Comparison of ENCODE assay signal across 1 cellular context in the genomic region with DNA sequence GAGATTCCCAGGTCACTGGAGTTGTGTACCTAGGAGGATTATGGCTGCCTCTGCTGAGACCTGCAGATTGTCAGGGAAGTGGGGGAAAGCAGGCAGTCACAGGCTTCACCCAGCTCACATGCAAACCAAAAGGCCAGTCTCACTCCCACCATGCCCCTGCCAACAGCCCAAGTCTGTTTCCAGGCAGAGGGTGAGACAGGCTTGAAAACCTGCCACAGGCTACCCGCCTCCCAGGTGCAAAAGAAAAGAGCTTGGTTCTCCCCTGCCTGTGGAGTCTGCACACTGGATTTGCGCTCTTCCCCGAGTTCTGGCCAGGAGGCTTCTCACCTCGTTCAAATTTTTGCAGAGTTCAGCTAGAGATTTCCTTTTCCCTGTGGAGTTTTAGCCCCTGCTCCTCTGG.
TF ChIP-seq lines count a peak whose summit lies in the region.

No MANE protein-coding gene starts in this region.

TF ChIP-seq in GM23338, 12 proteins besides CTCF, POLR2A, EP300 and RAD21 (continued from another document):
- TF ChIP-seq, protein P1, sequence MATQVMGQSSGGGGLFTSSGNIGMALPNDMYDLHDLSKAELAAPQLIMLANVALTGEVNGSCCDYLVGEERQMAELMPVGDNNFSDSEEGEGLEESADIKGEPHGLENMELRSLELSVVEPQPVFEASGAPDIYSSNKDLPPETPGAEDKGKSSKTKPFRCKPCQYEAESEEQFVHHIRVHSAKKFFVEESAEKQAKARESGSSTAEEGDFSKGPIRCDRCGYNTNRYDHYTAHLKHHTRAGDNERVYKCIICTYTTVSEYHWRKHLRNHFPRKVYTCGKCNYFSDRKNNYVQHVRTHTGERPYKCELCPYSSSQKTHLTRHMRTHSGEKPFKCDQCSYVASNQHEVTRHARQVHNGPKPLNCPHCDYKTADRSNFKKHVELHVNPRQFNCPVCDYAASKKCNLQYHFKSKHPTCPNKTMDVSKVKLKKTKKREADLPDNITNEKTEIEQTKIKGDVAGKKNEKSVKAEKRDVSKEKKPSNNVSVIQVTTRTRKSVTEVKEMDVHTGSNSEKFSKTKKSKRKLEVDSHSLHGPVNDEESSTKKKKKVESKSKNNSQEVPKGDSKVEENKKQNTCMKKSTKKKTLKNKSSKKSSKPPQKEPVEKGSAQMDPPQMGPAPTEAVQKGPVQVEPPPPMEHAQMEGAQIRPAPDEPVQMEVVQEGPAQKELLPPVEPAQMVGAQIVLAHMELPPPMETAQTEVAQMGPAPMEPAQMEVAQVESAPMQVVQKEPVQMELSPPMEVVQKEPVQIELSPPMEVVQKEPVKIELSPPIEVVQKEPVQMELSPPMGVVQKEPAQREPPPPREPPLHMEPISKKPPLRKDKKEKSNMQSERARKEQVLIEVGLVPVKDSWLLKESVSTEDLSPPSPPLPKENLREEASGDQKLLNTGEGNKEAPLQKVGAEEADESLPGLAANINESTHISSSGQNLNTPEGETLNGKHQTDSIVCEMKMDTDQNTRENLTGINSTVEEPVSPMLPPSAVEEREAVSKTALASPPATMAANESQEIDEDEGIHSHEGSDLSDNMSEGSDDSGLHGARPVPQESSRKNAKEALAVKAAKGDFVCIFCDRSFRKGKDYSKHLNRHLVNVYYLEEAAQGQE (IDR thresholded peaks at IDR 0.05; ENCODE audit: unreplicated experiment), result no peak
- no peak for TF ChIP-seq ZNF331 (CRISPR knock-in tag; IDR thresholded peaks at IDR 0.05; ENCODE audit: low read depth)
- no peak for TF ChIP-seq EZH2 (IDR thresholded peaks at IDR 0.05; ENCODE audit: low read depth, unreplicated experiment)
- no peak for TF ChIP-seq CREB1 (CRISPR knock-in tag; IDR thresholded peaks at IDR 0.05; ENCODE audit: low read depth)
- no peak for TF ChIP-seq NANOG (IDR thresholded peaks at IDR 0.05; ENCODE audit: borderline replicate concordance)
- no peak for TF ChIP-seq JUNB (IDR thresholded peaks at IDR 0.05; ENCODE audit: unreplicated experiment)
- TF ChIP-seq, protein P2, sequence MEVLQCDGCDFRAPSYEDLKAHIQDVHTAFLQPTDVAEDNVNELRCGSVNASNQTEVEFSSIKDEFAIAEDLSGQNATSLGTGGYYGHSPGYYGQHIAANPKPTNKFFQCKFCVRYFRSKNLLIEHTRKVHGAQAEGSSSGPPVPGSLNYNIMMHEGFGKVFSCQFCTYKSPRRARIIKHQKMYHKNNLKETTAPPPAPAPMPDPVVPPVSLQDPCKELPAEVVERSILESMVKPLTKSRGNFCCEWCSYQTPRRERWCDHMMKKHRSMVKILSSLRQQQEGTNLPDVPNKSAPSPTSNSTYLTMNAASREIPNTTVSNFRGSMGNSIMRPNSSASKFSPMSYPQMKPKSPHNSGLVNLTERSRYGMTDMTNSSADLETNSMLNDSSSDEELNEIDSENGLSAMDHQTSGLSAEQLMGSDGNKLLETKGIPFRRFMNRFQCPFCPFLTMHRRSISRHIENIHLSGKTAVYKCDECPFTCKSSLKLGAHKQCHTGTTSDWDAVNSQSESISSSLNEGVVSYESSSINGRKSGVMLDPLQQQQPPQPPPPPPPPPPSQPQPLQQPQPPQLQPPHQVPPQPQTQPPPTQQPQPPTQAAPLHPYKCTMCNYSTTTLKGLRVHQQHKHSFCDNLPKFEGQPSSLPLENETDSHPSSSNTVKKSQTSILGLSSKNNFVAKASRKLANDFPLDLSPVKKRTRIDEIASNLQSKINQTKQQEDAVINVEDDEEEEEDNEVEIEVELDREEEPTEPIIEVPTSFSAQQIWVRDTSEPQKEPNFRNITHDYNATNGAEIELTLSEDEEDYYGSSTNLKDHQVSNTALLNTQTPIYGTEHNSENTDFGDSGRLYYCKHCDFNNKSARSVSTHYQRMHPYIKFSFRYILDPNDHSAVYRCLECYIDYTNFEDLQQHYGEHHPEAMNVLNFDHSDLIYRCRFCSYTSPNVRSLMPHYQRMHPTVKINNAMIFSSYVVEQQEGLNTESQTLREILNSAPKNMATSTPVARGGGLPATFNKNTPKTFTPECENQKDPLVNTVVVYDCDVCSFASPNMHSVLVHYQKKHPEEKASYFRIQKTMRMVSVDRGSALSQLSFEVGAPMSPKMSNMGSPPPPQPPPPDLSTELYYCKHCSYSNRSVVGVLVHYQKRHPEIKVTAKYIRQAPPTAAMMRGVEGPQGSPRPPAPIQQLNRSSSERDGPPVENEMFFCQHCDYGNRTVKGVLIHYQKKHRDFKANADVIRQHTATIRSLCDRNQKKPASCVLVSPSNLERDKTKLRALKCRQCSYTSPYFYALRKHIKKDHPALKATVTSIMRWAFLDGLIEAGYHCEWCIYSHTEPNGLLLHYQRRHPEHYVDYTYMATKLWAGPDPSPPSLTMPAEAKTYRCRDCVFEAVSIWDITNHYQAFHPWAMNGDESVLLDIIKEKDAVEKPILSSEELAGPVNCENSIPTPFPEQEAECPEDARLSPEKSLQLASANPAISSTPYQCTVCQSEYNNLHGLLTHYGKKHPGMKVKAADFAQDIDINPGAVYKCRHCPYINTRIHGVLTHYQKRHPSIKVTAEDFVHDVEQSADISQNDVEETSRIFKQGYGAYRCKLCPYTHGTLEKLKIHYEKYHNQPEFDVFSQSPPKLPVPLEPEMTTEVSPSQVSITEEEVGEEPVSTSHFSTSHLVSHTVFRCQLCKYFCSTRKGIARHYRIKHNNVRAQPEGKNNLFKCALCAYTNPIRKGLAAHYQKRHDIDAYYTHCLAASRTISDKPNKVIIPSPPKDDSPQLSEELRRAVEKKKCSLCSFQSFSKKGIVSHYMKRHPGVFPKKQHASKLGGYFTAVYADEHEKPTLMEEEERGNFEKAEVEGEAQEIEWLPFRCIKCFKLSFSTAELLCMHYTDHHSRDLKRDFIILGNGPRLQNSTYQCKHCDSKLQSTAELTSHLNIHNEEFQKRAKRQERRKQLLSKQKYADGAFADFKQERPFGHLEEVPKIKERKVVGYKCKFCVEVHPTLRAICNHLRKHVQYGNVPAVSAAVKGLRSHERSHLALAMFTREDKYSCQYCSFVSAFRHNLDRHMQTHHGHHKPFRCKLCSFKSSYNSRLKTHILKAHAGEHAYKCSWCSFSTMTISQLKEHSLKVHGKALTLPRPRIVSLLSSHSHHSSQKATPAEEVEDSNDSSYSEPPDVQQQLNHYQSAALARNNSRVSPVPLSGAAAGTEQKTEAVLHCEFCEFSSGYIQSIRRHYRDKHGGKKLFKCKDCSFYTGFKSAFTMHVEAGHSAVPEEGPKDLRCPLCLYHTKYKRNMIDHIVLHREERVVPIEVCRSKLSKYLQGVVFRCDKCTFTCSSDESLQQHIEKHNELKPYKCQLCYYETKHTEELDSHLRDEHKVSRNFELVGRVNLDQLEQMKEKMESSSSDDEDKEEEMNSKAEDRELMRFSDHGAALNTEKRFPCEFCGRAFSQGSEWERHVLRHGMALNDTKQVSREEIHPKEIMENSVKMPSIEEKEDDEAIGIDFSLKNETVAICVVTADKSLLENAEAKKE (CRISPR knock-in tag; IDR thresholded peaks at IDR 0.05), result no peak
